In genomic region chr15:34708422-34708821, GRCh38 we compare ENCODE assay signal across 9 cellular contexts. TPM values are rescaled to one million over a fixed set of nuclear protein-coding genes. Genes with fewer than 3 reads are reported as not detected.
A peak's percentile ranks its signal among the peaks of the same experiment; 100 is the strongest.
DNase-seq lines count a peak whose midpoint lies in the region; ATAC-seq and TF ChIP-seq lines count a peak whose summit lies in the region.
"Had no signal": no experiment of that assay in that cellular context is flagged by ENCODE, and none has a peak within 500 bp of the region (broad histone marks: within the 10 kb centered on the region; RNA-seq: fewer than 3 reads in every experiment).

No MANE protein-coding gene starts in this region.

- H3K36me3 ChIP-seq in BE2C (no peaks in the 10 kb centered on the region), IMR-90 (ENCODE audit: control insufficient read depth, insufficient read depth, low read length) (no peaks in the 10 kb centered on the region), SJCRH30 (no peaks in the 10 kb centered on the region), prostate gland (no peaks in the 10 kb centered on the region)

- no peak overlapping the region for H4K8ac ChIP-seq in IMR-90 (ENCODE audit: low read depth in 2 of 2, low read length in 2 of 2)

- H4K20me1 ChIP-seq in IMR-90 (ENCODE audit: insufficient read depth, low read length) = no peaks in the 10 kb centered on the region

- H2AK5ac ChIP-seq in IMR-90 (ENCODE audit: low read depth, low read length) = no peak overlapping the region; the same call in 1 of the 2 replicates

- no TSS peak for BruUV-seq in IMR-90 (replicated peaks; lab: Mats Ljungman, UMichigan)

- no peak overlapping the region for H3K18ac ChIP-seq in IMR-90 (ENCODE audit: low read depth, low read length)

- H3K14ac ChIP-seq in IMR-90 (replicated peaks; ENCODE audit: low read depth, low read length) = no peak overlapping the region

- H2BK20ac ChIP-seq in IMR-90 (ENCODE audit: low read depth, low read length) = no peak overlapping the region; the same call in 1 of the 2 replicates

- no peak overlapping the region; the same call in 2 of the 3 replicates for H2BK15ac ChIP-seq in IMR-90 (ENCODE audit: low read depth, low read length)

- TF ChIP-seq POLR2A in IMR-90 (IDR thresholded peaks at IDR 0.05; ENCODE audit: low read depth, low read length) = no peak
- no peak for TF ChIP-seq POLR2A in prostate gland (IDR thresholded peaks at IDR 0.05)

- no peak overlapping the region for H2BK5ac ChIP-seq in IMR-90 (ENCODE audit: low read depth, low read length, poor library complexity, severe bottlenecking)

- H3K27me3 ChIP-seq in BE2C (no peaks in the 10 kb centered on the region), IMR-90 (ENCODE audit: control insufficient read depth, insufficient read depth, low read length) (peaks cover 8% of the 10 kb centered on the region), SJCRH30 (no peaks in the 10 kb centered on the region), prostate gland (replicated peaks; ENCODE audit: insufficient read depth) (no peaks in the 10 kb centered on the region)

- TF ChIP-seq CTCF in BE2C (IDR thresholded peaks at IDR 0.05; ENCODE audit: low read depth, low read length) (peak; percentile 99), IMR-90 (conservative IDR thresholded peaks at IDR 0.05; ENCODE audit: low read depth, low read length) (peak; percentile 91), fibroblast of pulmonary artery (IDR thresholded peaks at IDR 0.05; ENCODE audit: low read length, missing control alignments) (peak; percentile 99), prostate gland (IDR thresholded peaks at IDR 0.05) (peak; percentile 28 to 53 (median 49))

- no peaks in the 10 kb centered on the region for H3K36me3 Mint-ChIP-seq in activated T-cell treated with anti-CD3 and anti-CD28 coated beads, Interleukin-2, amount 50 U/mL, for 24 hours (ENCODE audit: low read depth)

- H4K91ac ChIP-seq in IMR-90 (ENCODE audit: insufficient read depth, low read depth, low read length) = no peak overlapping the region

- peak; percentile 86 for TF ChIP-seq RAD21 in IMR-90 (IDR thresholded peaks at IDR 0.05; ENCODE audit: low read length)

- H3K4me3 ChIP-seq in BE2C (ENCODE audit: low read depth, low read length) (no peak overlapping the region), IMR-90 (ENCODE audit: insufficient read depth, low read depth, low read length) (no peak overlapping the region), SJCRH30 (no peak overlapping the region), fibroblast of pulmonary artery (replicated peaks; ENCODE audit: low read depth, low read length) (no peak overlapping the region), prostate gland (no peak overlapping the region)

- 0 out of 2 replicates have a peak, but pooled peaks cover 3% of the 10 kb centered on the region for H3K9me1 ChIP-seq in IMR-90 (ENCODE audit: insufficient read depth, low read length)

- peak overlapping the region; percentile 16; the same call in 1 of the 2 replicates for H2BK120ac ChIP-seq in IMR-90 (ENCODE audit: low read depth, low read length)

- CTCF ChIA-PET in IMR-90 (lab: Yijun Ruan, JAX) = interaction anchor here (0.9 to 1.6 kb wide), 7 partner anchors 9 to 221 kb away, joined by 3 to 6 read pairs (median 4); no protein-coding TSS in a partner anchor

- no peak overlapping the region for H3K27ac Mint-ChIP-seq in activated T-cell treated with anti-CD3 and anti-CD28 coated beads, Interleukin-2, amount 50 U/mL, for 24 hours
- H3K27ac Mint-ChIP-seq: stimulated activated naive CD8-positive, alpha-beta T cell treated with anti-CD3 and anti-CD28 coated beads, Interleukin-15, Interleukin-2, amounts not matched to agents 100 ng/mL and 50 ng/mL, for 24 hours had no signal

- H3K9me3 ChIP-seq in BE2C (no peaks in the 10 kb centered on the region), IMR-90 (ENCODE audit: control insufficient read depth, insufficient read depth, low read length) (no peaks in the 10 kb centered on the region), SJCRH30 (replicated peaks) (no peaks in the 10 kb centered on the region), prostate gland (no peaks in the 10 kb centered on the region)

- 0 out of 2 replicates have a peak overlapping the region, but pooled peaks have one; percentile 12 for H3K4ac ChIP-seq in IMR-90 (ENCODE audit: low read depth, low read length)

- no peaks in the 10 kb centered on the region for H3K79me1 ChIP-seq in IMR-90 (ENCODE audit: low read depth in 1 of 2, low read length in 2 of 2)

- in situ Hi-C loops in IMR-90 (cut with MboI; ENCODE audit: low sequenced_read_pairs) = loop anchor here (5.0 kb wide), 1 partner anchor 214 kb away; no protein-coding TSS in a partner anchor

- DNase-seq in BE2C = peak; percentile 29
- peak; percentile 66 for DNase-seq in IMR-90
- DNase-seq in SJCRH30 = peak; percentile 31 to 79
- DNase-seq in fibroblast of pulmonary artery (ENCODE audit: low read depth) = peak; percentile 65
- DNase-seq in prostate gland (ENCODE audit: low spot score) = no peak
- no peak for DNase-seq in activated CD8-positive, alpha-beta memory T cell treated with anti-CD3 and anti-CD28 coated beads, Interleukin-2, amount 50 U/mL, for 48 hours
- DNase-seq in activated T-cell treated with anti-CD3 and anti-CD28 coated beads, Interleukin-2, amount 50 U/mL, for 24 hours = no peak

- intact Hi-C loops in IMR-90 (cut with micrococcal nuclease) (loop anchor here (1.0 to 2.0 kb wide), 2 partner anchors 88 to 212 kb away; no protein-coding TSS in a partner anchor), prostate gland (cut with DNase I) (loop anchor here (2.0 kb wide), 1 partner anchor 214 kb away; no protein-coding TSS in a partner anchor)

- H2AK9ac ChIP-seq in IMR-90 (replicated peaks; ENCODE audit: low read depth, low read length, poor library complexity) = no peak overlapping the region

- no peak overlapping the region for H3K56ac ChIP-seq in IMR-90 (ENCODE audit: extremely low read depth, insufficient read depth, low read length)

- POLR2A ChIA-PET in IMR-90 (lab: Charles Lee; ENCODE audit: unreplicated experiment) = no interaction called here

- dilution Hi-C loops in IMR-90 (cut with HindIII; ENCODE audit: low sequenced_read_pairs, unreplicated experiment) = no loop called here

- no peak overlapping the region for H3K4me2 ChIP-seq in IMR-90 (ENCODE audit: low read depth, low read length)

- peaks cover 64% of the 10 kb centered on the region for H3K27me3 Mint-ChIP-seq in activated T-cell treated with anti-CD3 and anti-CD28 coated beads, Interleukin-2, amount 50 U/mL, for 24 hours

- H3K4me1 Mint-ChIP-seq in activated T-cell treated with anti-CD3 and anti-CD28 coated beads, Interleukin-2, amount 50 U/mL, for 24 hours (ENCODE audit: low read depth) = no peaks in the 10 kb centered on the region

- no peak overlapping the region for H2AFZ ChIP-seq in IMR-90 (replicated peaks; ENCODE audit: low read length, poor library complexity)

- ATAC-seq in IMR-90 (ENCODE audit: low read depth) = peak; percentile 82
- no peak for ATAC-seq in GM21825 (IDR thresholded peaks at IDR 0.05; ENCODE audit: unreplicated experiment)

- no peak overlapping the region for H4K5ac ChIP-seq in IMR-90 (ENCODE audit: low read depth, low read length)

- 0% methylated on average over 1 of the region's 5 CpGs; no CpG with 5 or more reads in 1 of the 2 experiments for WGBS in IMR-90 (ENCODE audit: extremely low coverage in 2 of 2, insufficient read length in 1 of 2), 2 experiments
- 48% methylated on average over 5 of the region's 5 CpGs for WGBS in prostate gland

- no peaks in the 10 kb centered on the region for H3K9me3 Mint-ChIP-seq in activated T-cell treated with anti-CD3 and anti-CD28 coated beads, Interleukin-2, amount 50 U/mL, for 24 hours
- H3K9me3 Mint-ChIP-seq: stimulated activated naive CD8-positive, alpha-beta T cell treated with anti-CD3 and anti-CD28 coated beads, Interleukin-15, Interleukin-2, amounts not matched to agents 100 ng/mL and 50 ng/mL, for 24 hours had no signal

- H3K23ac ChIP-seq in IMR-90 (ENCODE audit: low read depth, low read length) = no peak overlapping the region

- H3K4me3 Mint-ChIP-seq in activated T-cell treated with anti-CD3 and anti-CD28 coated beads, Interleukin-2, amount 50 U/mL, for 24 hours = no peak overlapping the region
- H3K4me3 Mint-ChIP-seq: stimulated activated naive CD8-positive, alpha-beta T cell treated with anti-CD3 and anti-CD28 coated beads, Interleukin-15, Interleukin-2, amounts not matched to agents 100 ng/mL and 50 ng/mL, for 24 hours had no signal

- no peak overlapping the region for H3K27ac ChIP-seq in IMR-90 (ENCODE audit: insufficient read depth, low read length)
- H3K27ac ChIP-seq in SJCRH30 = no peak overlapping the region
- H3K27ac ChIP-seq in prostate gland = no peak overlapping the region

- H3K4me1 ChIP-seq in BE2C = peaks cover 5% of the 10 kb centered on the region
- peaks cover 5% of the 10 kb centered on the region for H3K4me1 ChIP-seq in IMR-90 (ENCODE audit: control insufficient read depth, insufficient read depth, low read length)
- H3K4me1 ChIP-seq in SJCRH30 = peaks cover 15% of the 10 kb centered on the region
- no peaks in the 10 kb centered on the region for H3K4me1 ChIP-seq in prostate gland (replicated peaks)

- no peak overlapping the region for H3K9ac ChIP-seq in IMR-90 (ENCODE audit: low read depth, low read length)

TF ChIP-seq in IMR-90, 13 proteins besides CTCF, POLR2A, EP300 and RAD21:
- TF ChIP-seq RCOR1 (IDR thresholded peaks at IDR 0.05; ENCODE audit: insufficient replicate concordance, low read length) (no peak), MAZ (IDR thresholded peaks at IDR 0.05; ENCODE audit: borderline replicate concordance, low read depth, low read length) (no peak), SMC3 (IDR thresholded peaks at IDR 0.05; ENCODE audit: low read depth, low read length) (peak; percentile 85), MAFK (IDR thresholded peaks at IDR 0.05; ENCODE audit: low read depth, low read length) (no peak)

RNA-seq across cellular contexts. Expression of gene GJD2, which starts 46.4 kb away (rescaled TPM):
- polyA plus RNA-seq in BE2C (2012; ENCODE audit: insufficient read depth, insufficient read length, low read depth) = 6.6 TPM
- total RNA-seq in IMR-90 (2012; rRNA removed) (not detected in 2 replicates), prostate gland (not detected)
- not detected in 2 replicates for polyA plus RNA-seq in IMR-90 (2012; rRNA removed)
- not detected in 2 replicates for polyA plus RNA-seq in IMR-90 (2012; cell fraction: cytosol; rRNA removed)
- 0.02 TPM in 1 of 2 replicates, not detected in the other for polyA plus RNA-seq in IMR-90 (2012; cell fraction: nucleus; rRNA removed; ENCODE audit: low replicate concordance)
- not detected in 2 replicates for total RNA-seq in SJCRH30 (2014; rRNA removed; shearing (Covaris generic))

Comparison
In these comparisons a context has a peak if more than half of its experiments do, and no peak if none do; other contexts are left out.
1. DNase-seq: peak in BE2C (single experiment), IMR-90 (single experiment), SJCRH30 (2 of 2) and fibroblast of pulmonary artery (single experiment); none in prostate gland (single experiment), activated CD8-positive, alpha-beta memory T cell treated with anti-CD3 and anti-CD28 coated beads, Interleukin-2, amount 50 U/mL, for 48 hours (single experiment) and activated T-cell treated with anti-CD3 and anti-CD28 coated beads, Interleukin-2, amount 50 U/mL, for 24 hours (single experiment).
2. CTCF ChIP-seq: peak in every context shown above with its lines; median percentile 99 in BE2C; 99 in fibroblast of pulmonary artery; 91 in IMR-90; 49 in prostate gland.